ENCODE assay signal across 8 cellular contexts in the genomic region with DNA sequence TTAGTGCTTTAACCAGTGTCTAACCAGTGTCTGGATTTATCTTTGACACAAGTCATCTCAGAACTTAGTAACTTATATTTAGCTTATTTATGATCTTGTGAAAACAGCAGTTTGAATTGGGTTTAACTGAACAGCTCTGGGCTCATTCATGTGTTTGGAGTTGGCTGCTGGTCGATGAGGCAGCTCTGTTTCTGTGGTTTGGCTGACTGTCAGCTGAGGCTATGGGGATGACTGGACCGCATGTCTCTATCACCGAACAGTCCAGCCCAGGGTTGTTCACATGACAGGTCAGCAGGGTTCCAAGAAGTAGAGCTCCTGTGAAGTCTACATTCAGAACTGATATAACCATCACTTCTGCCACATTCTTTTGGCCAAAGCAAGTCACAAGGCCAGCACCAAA. TPM values are rescaled to one million over a fixed set of nuclear protein-coding genes. Genes with fewer than 3 reads are reported as not detected.
DNase-seq lines count a peak whose midpoint lies in the region; ATAC-seq and TF ChIP-seq lines count a peak whose summit lies in the region.

No MANE protein-coding gene starts in this region.

- H3K4me1 Mint-ChIP-seq in Calu3 (ENCODE audit: low read depth, unreplicated experiment) = no peaks in the 10 kb centered on the region
- no peaks in the 10 kb centered on the region for H3K4me1 Mint-ChIP-seq in Caco-2 (ENCODE audit: low read depth, unreplicated experiment)

- intact Hi-C loops in Calu3 (cut with micrococcal nuclease; ENCODE audit: unreplicated experiment) = no loop called here
- intact Hi-C loops in Caco-2 (cut with micrococcal nuclease; ENCODE audit: unreplicated experiment) = no loop called here

- BruUV-seq in Calu3 (replicated peaks; lab: Mats Ljungman, UMichigan) = no TSS peak
- BruUV-seq in Caco-2 (replicated peaks; lab: Mats Ljungman, UMichigan) = no TSS peak

- H3K4me1 ChIP-seq in Caco-2 = no peaks in the 10 kb centered on the region

- H3K4me3 Mint-ChIP-seq in Calu3 (ENCODE audit: low read depth, unreplicated experiment) (no peak overlapping the region), Caco-2 (ENCODE audit: unreplicated experiment) (no peak overlapping the region)

- no peaks in the 10 kb centered on the region for H3K36me3 Mint-ChIP-seq in Calu3 (ENCODE audit: insufficient read depth, unreplicated experiment)
- no peaks in the 10 kb centered on the region for H3K36me3 Mint-ChIP-seq in Caco-2 (ENCODE audit: insufficient read depth, unreplicated experiment)

- POLR2A ChIA-PET in Caco-2 (lab: Charles Lee) = no interaction called here

- DNase-seq in RPMI8226 (peak; percentile 67), iris pigment epithelial cell (ENCODE audit: low read depth) (peak; percentile 98), NCI-H345 (lab: John Stamatoyannopoulos, UW) (no peak), Calu3 (no peak), Caco-2 (no peak)
- DNase-seq in activated CD4-positive, alpha-beta T cell treated with anti-CD3 and anti-CD28 coated beads for 48 hours = no peak

- no peak overlapping the region for H3K4me3 ChIP-seq in Caco-2 (ENCODE audit: low read depth, low read length)

- TF ChIP-seq CTCF in Calu3 (IDR thresholded peaks at IDR 0.05; ENCODE audit: unreplicated experiment) (no peak), Caco-2 (IDR thresholded peaks at IDR 0.05; ENCODE audit: insufficient read depth in 1 of 2, low read depth in 1 of 2, low read length in 1 of 2, severe bottlenecking in 1 of 2, unreplicated experiment in 1 of 2) (no peak)

- H3K36me3 ChIP-seq in Caco-2 (ENCODE audit: control insufficient read depth, insufficient read depth, low read length) = no peaks in the 10 kb centered on the region

- H3K27ac Mint-ChIP-seq in Calu3 (ENCODE audit: unreplicated experiment) (no peak overlapping the region), Caco-2 (ENCODE audit: unreplicated experiment) (no peak overlapping the region)

- H3K9me3 ChIP-seq in Caco-2 = no peaks in the 10 kb centered on the region

- no peaks in the 10 kb centered on the region for H3K27me3 ChIP-seq in Caco-2 (replicated peaks; ENCODE audit: control insufficient read depth, insufficient read depth, low read length)

- no peaks in the 10 kb centered on the region for H3K9me3 Mint-ChIP-seq in Calu3 (ENCODE audit: low read depth, unreplicated experiment)
- H3K9me3 Mint-ChIP-seq in Caco-2 (ENCODE audit: unreplicated experiment) = no peaks in the 10 kb centered on the region

- ATAC-seq in GM18909 (IDR thresholded peaks at IDR 0.05; ENCODE audit: poor library complexity, unreplicated experiment) (peak; percentile 95), HG02763 (IDR thresholded peaks at IDR 0.05; ENCODE audit: unreplicated experiment) (peak; percentile 97)

- H3K27me3 Mint-ChIP-seq in Calu3 (ENCODE audit: unreplicated experiment) = no peaks in the 10 kb centered on the region
- peaks cover 3% of the 10 kb centered on the region for H3K27me3 Mint-ChIP-seq in Caco-2 (ENCODE audit: insufficient read depth, unreplicated experiment)

- CTCF ChIA-PET in Calu3 (lab: Charles Lee) = no interaction called here
- CTCF ChIA-PET in Caco-2 (lab: Charles Lee) = no interaction called here

RNA-seq across cellular contexts. Expression of gene C21orf91, which starts 29.1 kb away (rescaled TPM):
- total RNA-seq in Calu3 (2022) = 9.6 and 10.6 TPM in 2 replicates
- total RNA-seq in Caco-2 (2022) = 16.2 and 16.9 TPM in 2 replicates

Comparison
In these comparisons a context has a peak if more than half of its experiments do, and no peak if none do; other contexts are left out.
1. DNase-seq: peak in RPMI8226 (single experiment) and iris pigment epithelial cell (single experiment); none in NCI-H345 (single experiment), activated CD4-positive, alpha-beta T cell treated with anti-CD3 and anti-CD28 coated beads for 48 hours (single experiment), Calu3 (single experiment) and Caco-2 (0 of 2).